ENCODE assay signal across 8 cellular contexts in the genomic region with DNA sequence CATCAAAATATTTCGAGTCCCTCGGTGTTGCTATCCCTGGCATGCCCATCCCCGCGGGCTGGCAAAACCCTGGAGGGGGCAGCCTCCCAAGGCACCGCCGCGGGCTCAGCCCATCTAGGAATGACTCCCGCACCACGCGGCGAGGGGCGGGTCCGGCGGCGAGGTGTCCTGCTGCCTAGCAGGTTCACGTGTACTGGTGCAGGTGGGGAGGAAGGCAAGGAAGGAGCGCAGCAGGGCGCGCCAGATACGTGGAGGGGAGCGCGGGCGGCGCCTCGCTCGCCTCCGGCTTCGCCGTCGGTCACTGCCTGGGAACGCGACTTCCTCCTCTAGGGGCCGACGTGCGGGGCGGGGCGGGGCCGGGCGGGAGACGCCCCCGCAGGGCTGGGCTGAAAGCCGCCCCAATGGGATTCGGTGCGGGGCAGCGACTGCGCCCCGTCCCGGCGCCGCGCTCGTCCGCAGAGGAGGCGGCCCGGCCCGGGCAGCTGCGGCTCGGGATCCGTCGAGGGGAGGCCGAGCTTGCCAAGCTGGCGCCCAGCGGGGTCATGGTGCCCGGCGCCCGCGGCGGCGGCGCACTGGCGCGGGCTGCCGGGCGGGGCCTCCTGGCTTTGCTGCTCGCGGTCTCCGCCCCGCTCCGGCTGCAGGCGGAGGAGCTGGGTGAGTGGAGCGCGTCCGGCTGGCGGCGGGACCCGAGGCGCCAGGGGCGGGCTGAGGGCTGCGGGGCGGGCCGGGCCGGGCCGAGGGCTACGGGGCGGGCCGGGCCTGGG.
DNase-seq lines count a peak whose midpoint lies in the region; ATAC-seq lines count a peak whose summit lies in the region.

A gene (plus strand): TSS at position 435 of the 764 bp plus-strand sequence. CDS start 108 bp downstream, at position 543.

- H3K27ac ChIP-seq in cingulate gyrus (ENCODE audit: low read depth, low read length) = peak within 1 kb of the TSS; percentile 39

- DNase-seq in NCI-H2107 treated with DMSO at 0.1 percent for 48 hours (lab: John Stamatoyannopoulos, UW; ENCODE audit: unreplicated experiment) (peak; percentile 1), NCI-H2107 (lab: John Stamatoyannopoulos, UW) (no peak), NCI-H2196 (lab: John Stamatoyannopoulos, UW; ENCODE audit: unreplicated experiment) (peak; percentile 82), kidney glomerular epithelial cell (lab: John Stamatoyannopoulos, UW) (peak; percentile 74)
- peak; percentile 5 to 27 (median 16) for DNase-seq in activated CD4-positive, CD25-positive, alpha-beta regulatory T cell (lab: John Stamatoyannopoulos, UW)
- DNase-seq in stimulated activated CD4-positive, alpha-beta T cell treated with anti-CD3 and anti-CD28 coated beads, Interleukin-15, amount 100 ng/mL, for 24 hours = peak; percentile 72

- peak; percentile 67 for ATAC-seq in HG02884 (IDR thresholded peaks at IDR 0.05; ENCODE audit: unreplicated experiment)
